Comparison of ENCODE assay signal across 8 cellular contexts in the genomic region with DNA sequence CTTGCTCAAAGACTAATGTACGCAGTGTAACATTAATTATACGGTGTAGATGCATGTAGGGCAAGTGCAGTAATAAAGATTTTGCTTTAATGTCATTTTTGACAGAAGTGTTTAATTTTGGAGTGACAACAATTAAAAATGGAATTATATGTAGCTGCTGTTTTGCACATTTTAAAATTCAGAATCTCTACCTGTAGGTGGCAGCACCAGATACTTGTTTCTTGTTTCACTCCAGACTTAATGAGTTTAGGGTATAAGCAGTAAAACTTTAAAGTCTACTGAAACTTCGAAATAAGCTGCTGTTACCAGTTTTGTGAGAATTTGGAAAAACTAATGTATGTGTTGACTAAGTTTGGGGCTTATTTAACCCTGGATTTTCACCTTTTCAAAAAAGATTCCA.
DNase-seq lines count a peak whose midpoint lies in the region; ATAC-seq and TF ChIP-seq lines count a peak whose summit lies in the region.

No MANE protein-coding gene starts in this region.

- no peak overlapping the region for H2AFZ ChIP-seq in GM23338

- no peak overlapping the region for H3K27ac Mint-ChIP-seq in Calu3 (ENCODE audit: unreplicated experiment)
- H3K27ac Mint-ChIP-seq in GM23338 = no peak overlapping the region
- no peak overlapping the region for H3K27ac Mint-ChIP-seq in activated CD4-positive, alpha-beta T cell treated with anti-CD3 and anti-CD28 coated beads for 36 hours

- H3K4me2 ChIP-seq in GM23338 = no peak overlapping the region

- POLR2A ChIA-PET in activated CD4-positive, alpha-beta T cell treated with anti-CD3 and anti-CD28 coated beads for 36 hours (lab: Charles Lee) = no interaction called here

- no peaks in the 10 kb centered on the region for H3K36me3 ChIP-seq in GM23338 (ENCODE audit: insufficient read depth)
- peaks cover 13% of the 10 kb centered on the region for H3K36me3 ChIP-seq in SK-N-MC (ENCODE audit: insufficient read depth, low read length)
- H3K36me3 ChIP-seq in thoracic aorta = no peaks in the 10 kb centered on the region

- 0 out of 2 replicates have a peak, but pooled peaks cover 2% of the 10 kb centered on the region for H3K79me2 ChIP-seq in GM23338 (replicated peaks; ENCODE audit: insufficient read depth)

- H3K4me3 Mint-ChIP-seq in Calu3 (ENCODE audit: low read depth, unreplicated experiment) (no peak overlapping the region), GM23338 (no peak overlapping the region)
- no peak overlapping the region for H3K4me3 Mint-ChIP-seq in activated CD4-positive, alpha-beta T cell treated with anti-CD3 and anti-CD28 coated beads for 36 hours

- no peaks in the 10 kb centered on the region for H3K27me3 ChIP-seq in GM23338 (ENCODE audit: insufficient read depth)
- H3K27me3 ChIP-seq in thoracic aorta (replicated peaks; ENCODE audit: insufficient read depth) = no peaks in the 10 kb centered on the region

- TF ChIP-seq CTCF in Calu3 (IDR thresholded peaks at IDR 0.05; ENCODE audit: unreplicated experiment) = no peak
- TF ChIP-seq CTCF in GM23338 (conservative IDR thresholded peaks at IDR 0.05; ENCODE audit: low read depth in 2 of 2) = peak; percentile 48 to 66; a peak in 3 of 4 replicates
- TF ChIP-seq CTCF in foreskin fibroblast (IDR thresholded peaks at IDR 0.05; ENCODE audit: low read depth, low read length) = no peak
- TF ChIP-seq CTCF in thoracic aorta (IDR thresholded peaks at IDR 0.05) = peak; percentile 39

- no peaks in the 10 kb centered on the region for H3F3A ChIP-seq in GM23338 (replicated peaks; ENCODE audit: low read depth)

- H3K36me3 Mint-ChIP-seq in Calu3 (ENCODE audit: insufficient read depth, unreplicated experiment) (peaks cover 5% of the 10 kb centered on the region), GM23338 (ENCODE audit: low read depth) (peaks cover 7% of the 10 kb centered on the region; the same call in 2 of the 3 replicates)
- peaks cover 8% of the 10 kb centered on the region for H3K36me3 Mint-ChIP-seq in activated CD4-positive, alpha-beta T cell treated with anti-CD3 and anti-CD28 coated beads for 36 hours (ENCODE audit: low read depth)

- CTCF ChIA-PET in Calu3 (lab: Charles Lee) = interaction anchor here (0.6 to 1.7 kb wide), 3 partner anchors 148 to 306 kb away, joined by 3 to 11 read pairs (median 6); no protein-coding TSS in a partner anchor
- CTCF ChIA-PET in activated CD4-positive, alpha-beta T cell treated with anti-CD3 and anti-CD28 coated beads for 36 hours (lab: Charles Lee) = interaction anchor here (0.6 to 3.1 kb wide), 10 partner anchors 9 to 450 kb away, joined by 3 to 22 read pairs (median 4); no protein-coding TSS in a partner anchor

- DNase-seq in Calu3 = peak; percentile 12
- peak; percentile 32 for DNase-seq in GM23338 (ENCODE audit: low spot score)
- peak; percentile 47 for DNase-seq in SK-N-MC (ENCODE audit: low read depth, low spot score)
- DNase-seq in foreskin fibroblast = peak; percentile 16 to 46
- no peak for DNase-seq in thoracic aorta (ENCODE audit: low spot score)
- DNase-seq in activated CD4-positive, alpha-beta T cell treated with anti-CD3 and anti-CD28 coated beads for 48 hours = no peak
- DNase-seq in NCI-H1048 (lab: John Stamatoyannopoulos, UW) = no peak
- DNase-seq in activated CD4-positive, alpha-beta T cell treated with anti-CD3 and anti-CD28 coated beads for 36 hours = no peak

- no TSS peak for BruUV-seq in Calu3 (replicated peaks; lab: Mats Ljungman, UMichigan)

- no peaks in the 10 kb centered on the region for H3K9me3 ChIP-seq in SK-N-MC (ENCODE audit: low read depth, low read length)
- no peaks in the 10 kb centered on the region for H3K9me3 ChIP-seq in thoracic aorta

- no peaks in the 10 kb centered on the region for H4K20me1 ChIP-seq in GM23338 (replicated peaks; ENCODE audit: insufficient read depth)

- H3K4me3 ChIP-seq in GM23338 (no peak overlapping the region), SK-N-MC (0 out of 2 replicates have a peak overlapping the region, but pooled peaks have one; percentile 1), foreskin fibroblast (ENCODE audit: low read depth in 1 of 2, low read length in 2 of 2) (no peak overlapping the region), thoracic aorta (no peak overlapping the region)

- H3K9me3 Mint-ChIP-seq in Calu3 (ENCODE audit: low read depth, unreplicated experiment) (no peaks in the 10 kb centered on the region), GM23338 (no peaks in the 10 kb centered on the region)
- no peaks in the 10 kb centered on the region for H3K9me3 Mint-ChIP-seq in activated CD4-positive, alpha-beta T cell treated with anti-CD3 and anti-CD28 coated beads for 36 hours (ENCODE audit: low read depth)

- H3K27me3 Mint-ChIP-seq in Calu3 (ENCODE audit: unreplicated experiment) (no peaks in the 10 kb centered on the region), GM23338 (ENCODE audit: insufficient read depth, low read depth, poor library complexity) (no peaks in the 10 kb centered on the region)
- H3K27me3 Mint-ChIP-seq in activated CD4-positive, alpha-beta T cell treated with anti-CD3 and anti-CD28 coated beads for 36 hours = no peaks in the 10 kb centered on the region

- H3K27ac ChIP-seq in GM23338 (ENCODE audit: low read depth) (no peak overlapping the region), SK-N-MC (peak overlapping the region; percentile 76), thoracic aorta (no peak overlapping the region)

- H3K9me2 ChIP-seq in GM23338 (ENCODE audit: insufficient read depth) = no peaks in the 10 kb centered on the region

- H3K4me1 Mint-ChIP-seq in Calu3 (ENCODE audit: low read depth, unreplicated experiment) (no peaks in the 10 kb centered on the region), GM23338 (no peaks in the 10 kb centered on the region)
- H3K4me1 Mint-ChIP-seq in activated CD4-positive, alpha-beta T cell treated with anti-CD3 and anti-CD28 coated beads for 36 hours = no peaks in the 10 kb centered on the region

- intact Hi-C loops in Calu3 (cut with micrococcal nuclease; ENCODE audit: unreplicated experiment) = loop anchor here (1.0 to 5.0 kb wide), 2 partner anchors 184 to 306 kb away; no protein-coding TSS in a partner anchor
- intact Hi-C loops in activated CD4-positive, alpha-beta T cell treated with anti-CD3 and anti-CD28 coated beads for 36 hours (cut with DNase I, micrococcal nuclease) = loop anchor here (1.0 to 5.0 kb wide), 4 partner anchors 169 to 306 kb away; no protein-coding TSS in a partner anchor

- H3K9ac ChIP-seq in SK-N-MC (ENCODE audit: insufficient read length) = no peak overlapping the region

- H3K4me1 ChIP-seq in GM23338 (ENCODE audit: insufficient read depth) (peaks cover 3% of the 10 kb centered on the region), thoracic aorta (ENCODE audit: control insufficient read depth in 1 of 2, low read depth in 2 of 2) (no peaks in the 10 kb centered on the region)

- ATAC-seq in GM23338 (no peak), thoracic aorta (ENCODE audit: insufficient number of reproducible peaks, low FRiP score, low read depth) (no peak)
- no peak for ATAC-seq in activated CD4-positive, alpha-beta T cell treated with anti-CD3 and anti-CD28 coated beads for 36 hours

TF ChIP-seq in GM23338, 12 proteins besides CTCF, POLR2A, EP300 and RAD21 (continues in another document):
- TF ChIP-seq STAT1 (IDR thresholded peaks at IDR 0.05; ENCODE audit: unreplicated experiment) (no peak), CREB1 (CRISPR knock-in tag; IDR thresholded peaks at IDR 0.05; ENCODE audit: low read depth) (no peak), ZNF114 (CRISPR knock-in tag; IDR thresholded peaks at IDR 0.05) (no peak)

Comparison
In these comparisons a context has a peak if more than half of its experiments do, and no peak if none do; other contexts are left out.
1. DNase-seq: peak in Calu3 (single experiment), GM23338 (single experiment), SK-N-MC (single experiment) and foreskin fibroblast (2 of 2); none in thoracic aorta (single experiment), activated CD4-positive, alpha-beta T cell treated with anti-CD3 and anti-CD28 coated beads for 48 hours (single experiment), NCI-H1048 (single experiment) and activated CD4-positive, alpha-beta T cell treated with anti-CD3 and anti-CD28 coated beads for 36 hours (single experiment).
2. CTCF ChIP-seq: peak in GM23338 (2 of 2) and thoracic aorta (single experiment); none in Calu3 (single experiment) and foreskin fibroblast (single experiment).